ENCODE assay signal across 8 cellular contexts in genomic region chr11:62791501-62792192, GRCh38. TPM values are rescaled to one million over a fixed set of nuclear protein-coding genes. Genes with fewer than 3 reads are reported as not detected.
DNase-seq lines count a peak whose midpoint lies in the region; ATAC-seq and TF ChIP-seq lines count a peak whose summit lies in the region.

A gene with protein sequence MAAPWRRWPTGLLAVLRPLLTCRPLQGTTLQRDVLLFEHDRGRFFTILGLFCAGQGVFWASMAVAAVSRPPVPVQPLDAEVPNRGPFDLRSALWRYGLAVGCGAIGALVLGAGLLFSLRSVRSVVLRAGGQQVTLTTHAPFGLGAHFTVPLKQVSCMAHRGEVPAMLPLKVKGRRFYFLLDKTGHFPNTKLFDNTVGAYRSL (minus strand): TSS chr11:62792006. CDS start chr11:62791994, 12 bp downstream.

- H3K36me3 ChIP-seq in adipocyte (ENCODE audit: control insufficient read depth, insufficient read depth, low read length, severe bottlenecking): peaks cover 61% of the 10 kb centered on the region
- H3K36me3 ChIP-seq in heart right ventricle: peaks cover 0 to 72% (median 50%) of the 10 kb centered on the region in 9 donors
- peaks cover 66% of the 10 kb centered on the region for H3K36me3 ChIP-seq in upper lobe of right lung

- CTCF ChIA-PET in HEK293T (lab: Yijun Ruan, JAX): no interaction called here
- CTCF ChIA-PET in T-cell (lab: Charles Lee): interaction anchor here (0.6 to 1.4 kb wide), 3 partner anchors 21 to 151 kb away, joined by 3 read pairs; no protein-coding TSS in a partner anchor

- WGBS in heart right ventricle, 2 donors: 0 to 1% methylated on average over 58 of the region's 58 CpGs

- no peaks in the 10 kb centered on the region for H3K9me3 ChIP-seq in adipocyte (ENCODE audit: control insufficient read depth, low read length)
- H3K9me3 ChIP-seq in heart right ventricle: no peaks in the 10 kb centered on the region
- no peaks in the 10 kb centered on the region for H3K9me3 ChIP-seq in upper lobe of right lung

- POLR2A ChIA-PET in HEK293T (lab: Yijun Ruan, JAX): interaction anchor here (0.7 to 8.8 kb wide), 6 partner anchors 29 to 90 kb away, joined by 3 to 144 read pairs (median 4); partner anchors contain the start of genes SLC3A2, WDR74 and ZBTB3
- POLR2A ChIA-PET in T-cell (lab: Charles Lee): interaction anchor here (0.6 to 1.0 kb wide), 3 partner anchors 13 to 1892 kb away, joined by 3 read pairs; no protein-coding TSS in a partner anchor

- H3K27me3 ChIP-seq in adipocyte (replicated peaks; ENCODE audit: control insufficient read depth, insufficient read depth, low read length) (no peaks in the 10 kb centered on the region), heart right ventricle (no peaks in the 10 kb centered on the region), upper lobe of right lung (no peaks in the 10 kb centered on the region)

- H3K4me1 Mint-ChIP-seq in T-cell: peaks cover 45 to 52% (median 51%) of the 10 kb centered on the region in 3 donors
- H3K4me1 Mint-ChIP-seq in progenitor cell of endocrine pancreas (ENCODE audit: low read depth): peaks cover 22% of the 10 kb centered on the region

- intact Hi-C loops in heart right ventricle (cut with DNase I) (loop anchor here in 4 of 10 donors (5.0 kb wide), 2 partner anchors 41 to 46 kb away; partner anchors contain the start of genes STX5 (in 3 of the 4), TEX54 (in 3 of the 4) and WDR74 (in 1 of the 4)), upper lobe of right lung (cut with DNase I) (loop anchor here (10.0 kb wide), 1 partner anchor 63 kb away; no protein-coding TSS in a partner anchor)

- DNase-seq in GM03348 (ENCODE audit: low spot score) (peak; percentile 96), HEK293T (ENCODE audit: extremely low spot score) (peak; percentile 84), NCI-H1092 (lab: John Stamatoyannopoulos, UW) (peak; percentile 76), T-cell (peak; percentile 75 to 93 (median 87)), adipocyte (ENCODE audit: low read depth) (peak; percentile 96), heart right ventricle (peak; percentile 90 to 92), progenitor cell of endocrine pancreas (ENCODE audit: low spot score, unreplicated experiment) (peak; percentile 72), upper lobe of right lung (peak; percentile 95)

- H3K27me3 Mint-ChIP-seq in T-cell: no peaks in the 10 kb centered on the region
- H3K27me3 Mint-ChIP-seq in progenitor cell of endocrine pancreas: no peaks in the 10 kb centered on the region

- H3K4me3 ChIP-seq in adipocyte (ENCODE audit: low read length): peak within 1 kb of the TSS; percentile 88
- peak within 1 kb of the TSS; percentile 67 to 97 (median 92) for H3K4me3 ChIP-seq in heart right ventricle
- peak within 1 kb of the TSS; percentile 97 for H3K4me3 ChIP-seq in upper lobe of right lung

- H3K9ac ChIP-seq in adipocyte (ENCODE audit: low read length): peak within 1 kb of the TSS; percentile 93

- TF ChIP-seq CTCF in heart right ventricle (IDR thresholded peaks at IDR 0.05) (peak in 6 of 9 donors; percentile 12 to 41 (median 30)), progenitor cell of endocrine pancreas (IDR thresholded peaks at IDR 0.05; ENCODE audit: unreplicated experiment) (peak; percentile 26), upper lobe of right lung (IDR thresholded peaks at IDR 0.05) (peak; percentile 17)

- H3K4me3 Mint-ChIP-seq in T-cell (peak within 1 kb of the TSS; percentile 83 to 91 (median 86)), progenitor cell of endocrine pancreas (ENCODE audit: low read depth) (peak within 1 kb of the TSS; percentile 86)

- H3K4me1 ChIP-seq in adipocyte (ENCODE audit: control insufficient read depth, insufficient read depth, low read length) (peaks cover 23% of the 10 kb centered on the region), heart right ventricle (peaks cover 9 to 55% (median 48%) of the 10 kb centered on the region in 9 donors), upper lobe of right lung (peaks cover 35% of the 10 kb centered on the region)

- peaks cover 39% of the 10 kb centered on the region for H3K36me3 Mint-ChIP-seq in T-cell
- H3K36me3 Mint-ChIP-seq in progenitor cell of endocrine pancreas (ENCODE audit: insufficient read depth): peaks cover 22% of the 10 kb centered on the region

- H3K9me3 Mint-ChIP-seq in T-cell: no peaks in the 10 kb centered on the region
- no peaks in the 10 kb centered on the region for H3K9me3 Mint-ChIP-seq in progenitor cell of endocrine pancreas (ENCODE audit: low read depth)

- H3K27ac Mint-ChIP-seq in T-cell (peak within 1 kb of the TSS; percentile 94 to 96), progenitor cell of endocrine pancreas (peak within 1 kb of the TSS; percentile 91)

- peak; percentile 77 to 80 (median 78) for ATAC-seq in T-cell (replicated peaks in 1 of 4)
- ATAC-seq in heart right ventricle: peak; percentile 86 to 93 (median 90)
- peak; percentile 90 for ATAC-seq in upper lobe of right lung

- H3K27ac ChIP-seq in heart right ventricle (peak within 1 kb of the TSS; percentile 39 to 97 (median 93)), upper lobe of right lung (peak within 1 kb of the TSS; percentile 92)

TF ChIP-seq in HEK293T, 16 proteins besides CTCF, POLR2A, EP300 and RAD21:
- peak; percentile 83; the same call in 1 of the 2 replicates for TF ChIP-seq ELF4 (IDR thresholded peaks at IDR 0.05)
- no peak for TF ChIP-seq BHLHE40 (IDR thresholded peaks at IDR 0.05; ENCODE audit: borderline replicate concordance)
- TF ChIP-seq, protein P1, sequence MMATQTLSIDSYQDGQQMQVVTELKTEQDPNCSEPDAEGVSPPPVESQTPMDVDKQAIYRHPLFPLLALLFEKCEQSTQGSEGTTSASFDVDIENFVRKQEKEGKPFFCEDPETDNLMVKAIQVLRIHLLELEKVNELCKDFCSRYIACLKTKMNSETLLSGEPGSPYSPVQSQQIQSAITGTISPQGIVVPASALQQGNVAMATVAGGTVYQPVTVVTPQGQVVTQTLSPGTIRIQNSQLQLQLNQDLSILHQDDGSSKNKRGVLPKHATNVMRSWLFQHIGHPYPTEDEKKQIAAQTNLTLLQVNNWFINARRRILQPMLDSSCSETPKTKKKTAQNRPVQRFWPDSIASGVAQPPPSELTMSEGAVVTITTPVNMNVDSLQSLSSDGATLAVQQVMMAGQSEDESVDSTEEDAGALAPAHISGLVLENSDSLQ (IDR thresholded peaks at IDR 0.05): no peak
- TF ChIP-seq SP1 (IDR thresholded peaks at IDR 0.05): no peak
- peak; percentile 20; the same call in 1 of the 2 replicates for TF ChIP-seq HDGF (IDR thresholded peaks at IDR 0.05; ENCODE audit: borderline replicate concordance)
- TF ChIP-seq LEF1 (IDR thresholded peaks at IDR 0.05; ENCODE audit: borderline replicate concordance): peak; percentile 29; the same call in 1 of the 2 replicates
- no peak for TF ChIP-seq FOXK2 (IDR thresholded peaks at IDR 0.05)
- no peak for TF ChIP-seq FOXM1 (IDR thresholded peaks at IDR 0.05; ENCODE audit: borderline replicate concordance)
- no peak for TF ChIP-seq FOXA1 (IDR thresholded peaks at IDR 0.05)
- no peak for TF ChIP-seq SUZ12 (IDR thresholded peaks at IDR 0.05)
- TF ChIP-seq CTBP1 (IDR thresholded peaks at IDR 0.05; ENCODE audit: borderline replicate concordance): no peak
- no peak for TF ChIP-seq ZNF384 (IDR thresholded peaks at IDR 0.05)
- TF ChIP-seq L3MBTL2 (conservative IDR thresholded peaks at IDR 0.05): peak; percentile 50
- TF ChIP-seq TARDBP (IDR thresholded peaks at IDR 0.05): no peak
- TF ChIP-seq NFRKB (IDR thresholded peaks at IDR 0.05): no peak
- no peak for TF ChIP-seq ARNT (IDR thresholded peaks at IDR 0.05)

RNA-seq across cellular contexts. Expression of the gene that starts here (rescaled TPM):
- total RNA-seq in T-cell (10 to 100 TPM; 11.2 to 27.6 (median 23.0) TPM), heart right ventricle (10 to 100 TPM; 21.9 to 28.6 (median 23.5) TPM), progenitor cell of endocrine pancreas (18.6 and 19.8 TPM in 2 replicates), upper lobe of right lung (14.8 TPM)
- polyA plus RNA-seq in heart right ventricle: 10 to 100 TPM; 30.9 to 75.3 TPM

Comparison
In these comparisons a context has a peak if more than half of its experiments do, and no peak if none do; other contexts are left out.
1. Peak in every context shown above with its lines: DNase-seq, ATAC-seq, H3K4me3 ChIP-seq and H3K27ac ChIP-seq.